In genomic region chr9:130707225-130707976, GRCh38 we compare ENCODE assay signal across 8 cellular contexts. TPM values are rescaled to one million over a fixed set of nuclear protein-coding genes. Genes with fewer than 3 reads are reported as not detected.
DNase-seq lines count a peak whose midpoint lies in the region; ATAC-seq and TF ChIP-seq lines count a peak whose summit lies in the region.

No MANE protein-coding gene starts in this region.

- TF ChIP-seq POLR2A in erythroblast (IDR thresholded peaks at IDR 0.05; ENCODE audit: low read length) = no peak
- TF ChIP-seq POLR2A in tibial nerve (IDR thresholded peaks at IDR 0.05) = no peak

- H3K27ac Mint-ChIP-seq in activated CD8-positive, alpha-beta memory T cell treated with anti-CD3 and anti-CD28 coated beads, Interleukin-2, amount 10 ng/mL, durations not matched to agents 7 days and 5 days = no peak overlapping the region
- no peak overlapping the region for H3K27ac Mint-ChIP-seq in neural crest cell (ENCODE audit: unreplicated experiment)

- peaks cover 6% of the 10 kb centered on the region for H3K4me1 Mint-ChIP-seq in activated CD8-positive, alpha-beta memory T cell treated with anti-CD3 and anti-CD28 coated beads, Interleukin-2, amount 10 ng/mL, durations not matched to agents 7 days and 5 days
- peaks cover 13% of the 10 kb centered on the region for H3K4me1 Mint-ChIP-seq in neural crest cell

- H3K4me1 ChIP-seq in tibial nerve = peaks cover 0 to 3% (median 0%) of the 10 kb centered on the region in 4 donors

- H3K36me3 ChIP-seq in H7 (replicated peaks; ENCODE audit: control insufficient read depth, insufficient read depth, low read length) (peaks cover 17% of the 10 kb centered on the region), tibial nerve (peaks cover 0 to 44% (median 2%) of the 10 kb centered on the region in 3 donors)

- H3K27me3 ChIP-seq in H7 (ENCODE audit: control insufficient read depth, insufficient read depth, low read length) = no peaks in the 10 kb centered on the region
- H3K27me3 ChIP-seq in tibial nerve = no peaks in the 10 kb centered on the region

- no peaks in the 10 kb centered on the region for H3K27me3 Mint-ChIP-seq in activated CD8-positive, alpha-beta memory T cell treated with anti-CD3 and anti-CD28 coated beads, Interleukin-2, amount 10 ng/mL, durations not matched to agents 7 days and 5 days
- H3K27me3 Mint-ChIP-seq in neural crest cell (ENCODE audit: low read depth) = peaks cover 1% of the 10 kb centered on the region

- TF ChIP-seq EP300 in tibial nerve (IDR thresholded peaks at IDR 0.05) = no peak

- peak; percentile 56 for DNase-seq in ACHN
- peak; percentile 39 for DNase-seq in H7
- DNase-seq in NOMO-1 treated with dmso at 0.1 percent for 144 hours (lab: John Stamatoyannopoulos, UW; ENCODE audit: unreplicated experiment) = peak; percentile 17
- peak; percentile 77 for DNase-seq in activated CD8-positive, alpha-beta memory T cell treated with anti-CD3 and anti-CD28 coated beads, Interleukin-2, amount 10 ng/mL, durations not matched to agents 7 days and 5 days
- DNase-seq in erythroblast (lab: John Stamatoyannopoulos, UW) = peak; percentile 79 to 88
- DNase-seq in neural crest cell (ENCODE audit: low read depth, low spot score) = peak; percentile 69
- DNase-seq in tibial nerve (ENCODE audit: low spot score in 2 of 2) = peak; percentile 55 to 83

- in situ Hi-C loops in ACHN (cut with HindIII; ENCODE audit: low pct_ligation_motif_present, low pct_unique_long_range_greater_than_20kb, low sequenced_read_pairs) = no loop called here

- no peaks in the 10 kb centered on the region for H3K9me3 ChIP-seq in tibial nerve

- H3K27ac ChIP-seq in tibial nerve = no peak overlapping the region

- peaks cover 17% of the 10 kb centered on the region for H3K36me3 Mint-ChIP-seq in activated CD8-positive, alpha-beta memory T cell treated with anti-CD3 and anti-CD28 coated beads, Interleukin-2, amount 10 ng/mL, durations not matched to agents 7 days and 5 days
- H3K36me3 Mint-ChIP-seq in neural crest cell (ENCODE audit: low read depth) = peaks cover 12% of the 10 kb centered on the region

- TF ChIP-seq CTCF in neural crest cell (conservative IDR thresholded peaks at IDR 0.05) (peak; percentile 95), tibial nerve (IDR thresholded peaks at IDR 0.05) (peak; percentile 58 to 78 (median 75))

- H3K4me3 Mint-ChIP-seq in activated CD8-positive, alpha-beta memory T cell treated with anti-CD3 and anti-CD28 coated beads, Interleukin-2, amount 10 ng/mL, durations not matched to agents 7 days and 5 days = no peak overlapping the region
- H3K4me3 Mint-ChIP-seq in neural crest cell = peak overlapping the region; percentile 10

- H3K4me3 ChIP-seq in H7 (ENCODE audit: insufficient read depth, low read depth, low read length) (no peak overlapping the region), tibial nerve (no peak overlapping the region)

- CTCF ChIA-PET in activated CD8-positive, alpha-beta memory T cell treated with anti-CD3 and anti-CD28 coated beads, Interleukin-2, amount 10 ng/mL, durations not matched to agents 7 days and 5 days (lab: Charles Lee) = interaction anchor here (0.6 to 4.0 kb wide), 19 partner anchors 7 to 421 kb away, joined by 3 to 26 read pairs (median 5); partner anchors contain the start of gene EXOSC2

- peak; percentile 41 for ATAC-seq in activated CD8-positive, alpha-beta memory T cell treated with anti-CD3 and anti-CD28 coated beads, Interleukin-2, amount 10 ng/mL, durations not matched to agents 7 days and 5 days
- no peak for ATAC-seq in GM18861 (IDR thresholded peaks at IDR 0.05; ENCODE audit: unreplicated experiment)

- H3K9me3 Mint-ChIP-seq in activated CD8-positive, alpha-beta memory T cell treated with anti-CD3 and anti-CD28 coated beads, Interleukin-2, amount 10 ng/mL, durations not matched to agents 7 days and 5 days (ENCODE audit: low read depth) = no peaks in the 10 kb centered on the region
- H3K9me3 Mint-ChIP-seq in neural crest cell = no peaks in the 10 kb centered on the region

- 59 to 61% methylated on average over 9 of the region's 9 CpGs for WGBS in tibial nerve, 2 donors

RNA-seq across cellular contexts. Expression of gene EXOSC2, which starts 13.8 kb away (rescaled TPM):
- 53.1 and 61.9 TPM in 2 replicates for total RNA-seq in H7 (2014; rRNA removed; shearing (Covaris generic))
- total RNA-seq in activated CD8-positive, alpha-beta memory T cell treated with anti-CD3 and anti-CD28 coated beads, Interleukin-2, amount 10 ng/mL, durations not matched to agents 7 days and 5 days = 10 to 100 TPM; 69.9 to 81.3 TPM
- total RNA-seq in neural crest cell (98.8 and 103 TPM in 2 replicates), tibial nerve (10 to 100 TPM; 17.3 to 26.7 (median 24.9) TPM)

RNA-seq across cellular contexts. Expression of gene PRDM12, which starts 43.0 kb away (rescaled TPM):
- 0.11 and 0.31 TPM in 2 replicates for total RNA-seq in H7 (2014; rRNA removed; shearing (Covaris generic))
- under 1 TPM; 0.14 to 0.15 TPM for total RNA-seq in activated CD8-positive, alpha-beta memory T cell treated with anti-CD3 and anti-CD28 coated beads, Interleukin-2, amount 10 ng/mL, durations not matched to agents 7 days and 5 days
- 2.2 and 2.5 TPM in 2 replicates for total RNA-seq in neural crest cell
- not detected for total RNA-seq in tibial nerve

Comparison
In these comparisons a context has a peak if more than half of its experiments do, and no peak if none do; other contexts are left out.
1. DNase-seq: peak in every context shown above with its lines; median percentile 84 in erythroblast; 77 in activated CD8-positive, alpha-beta memory T cell treated with anti-CD3 and anti-CD28 coated beads, Interleukin-2, amount 10 ng/mL, durations not matched to agents 7 days and 5 days; 69 in neural crest cell; 69 in tibial nerve; 56 in ACHN; 39 in H7; 17 in NOMO-1 treated with dmso at 0.1 percent for 144 hours.